8 cellular contexts compared by ENCODE assay signal in genomic region chr5:113513384-113514262, GRCh38. TPM values are rescaled to one million over a fixed set of nuclear protein-coding genes. Genes with fewer than 3 reads are reported as not detected.
DNase-seq lines count a peak whose midpoint lies in the region; ATAC-seq, FAIRE-seq and TF ChIP-seq lines count a peak whose summit lies in the region.

TSS of gene YTHDC2 (plus strand) at chr5:113513694. CDS start at chr5:113513896, 202 bp downstream.

- DNase-seq in AG10803 (ENCODE audit: low read depth) (peak; percentile 82), NCI-H345 treated with DMSO at 0.1 percent for 48 hours (lab: John Stamatoyannopoulos, UW; ENCODE audit: unreplicated experiment) (peak; percentile 48), cerebellar nuclear complex (lab: John Stamatoyannopoulos, UW) (peak; percentile 31 to 60), kidney (peak; percentile 94)
- DNase-seq in activated CD4-positive, CD25-positive, alpha-beta regulatory T cell treated with anti-CD3 and anti-CD28 coated beads, Interleukin-2, amount 50 U/mL, for 72 hours: peak; percentile 88
- DNase-seq in stimulated activated CD4-positive, alpha-beta T cell treated with anti-CD3 and anti-CD28 coated beads, Interleukin-15, amount 100 ng/mL, for 48 hours (ENCODE audit: low read depth in 2 of 2): peak; percentile 77 to 87

- peak within 1 kb of the TSS; percentile 78 for H3K4me3 ChIP-seq in AG10803 (ENCODE audit: low read length)
- peak within 1 kb of the TSS; percentile 81 to 86 for H3K4me3 ChIP-seq in kidney (ENCODE audit: low read length in 2 of 2)

- no peaks in the 10 kb centered on the region for H3K36me3 ChIP-seq in kidney (ENCODE audit: control insufficient read depth in 1 of 2, insufficient read depth in 2 of 2, low read length in 2 of 2)

- in situ Hi-C loops in GM18951 (cut with MboI; ENCODE audit: low sequenced_read_pairs, unreplicated experiment): loop anchor here (25.0 kb wide), 1 partner anchor 501 kb away; no protein-coding TSS in a partner anchor

- peaks cover 2 to 6% of the 10 kb centered on the region in 2 donors for H3K4me1 ChIP-seq in kidney (ENCODE audit: control insufficient read depth in 1 of 2, insufficient read depth in 1 of 2, low read depth in 1 of 2, low read length in 2 of 2)

- TF ChIP-seq CTCF in AG10803 (conservative IDR thresholded peaks at IDR 0.05; ENCODE audit: low read length) (peak; percentile 31), kidney (IDR thresholded peaks at IDR 0.05; ENCODE audit: borderline replicate concordance, extremely low read depth, insufficient read depth) (no peak)

- intact Hi-C loops in kidney (cut with DNase I): no loop called here

- FAIRE-seq in kidney (lab: Jason Lieb, UNC): no peak

- TF ChIP-seq POLR2A in GM18951 (IDR thresholded peaks at IDR 0.05; ENCODE audit: extremely low read depth, insufficient read depth, insufficient read length): peak; percentile 92

- H3K9me3 ChIP-seq in kidney (ENCODE audit: control insufficient read depth in 1 of 2, low read length in 2 of 2): no peaks in the 10 kb centered on the region

- ATAC-seq in HG03196 (IDR thresholded peaks at IDR 0.05; ENCODE audit: unreplicated experiment): peak; percentile 99

- peak within 1 kb of the TSS; percentile 82 to 94 for H3K9ac ChIP-seq in kidney (ENCODE audit: low read length in 2 of 2)

- H3K27ac ChIP-seq in kidney (ENCODE audit: low read depth in 2 of 2, low read length in 2 of 2): peak within 1 kb of the TSS; percentile 91 to 94

RNA-seq across cellular contexts. Expression of gene YTHDC2, which starts in this region (rescaled TPM):
- total RNA-seq in kidney: 31.6 TPM
- polyA plus RNA-seq in kidney (ENCODE audit: insufficient read depth, low read depth, low replicate concordance): 6.2 TPM

Comparison
In these comparisons a context has a peak if more than half of its experiments do, and no peak if none do; other contexts are left out.
1. Peak in every context shown above with its lines: DNase-seq, ATAC-seq, H3K4me3 ChIP-seq and H3K27ac ChIP-seq.